In genomic region chr21:33479679-33480480, GRCh38 we compare ENCODE assay signal across 8 cellular contexts. TPM values are rescaled to one million over a fixed set of nuclear protein-coding genes. Genes with fewer than 3 reads are reported as not detected.
DNase-seq lines count a peak whose midpoint lies in the region; TF ChIP-seq lines count a peak whose summit lies in the region.

TMEM50B (minus strand) TSS chr21:33479974; CDS start chr21:33468885, 11,089 bp downstream.

- peak within 1 kb of the TSS; percentile 99 for H3K4me3 ChIP-seq in GM08714 (ENCODE audit: low read length)

- CTCF ChIA-PET in activated naive CD4-positive, alpha-beta T cell treated with anti-CD3 and anti-CD28 coated beads, Interleukin-2, amount 10 ng/mL, durations not matched to agents 7 days and 5 days (lab: Charles Lee): interaction anchor here (0.5 to 3.0 kb wide), 4 partner anchors 11 to 126 kb away, joined by 3 to 9 read pairs (median 3); partner anchors contain the start of gene DNAJC28

- no peaks in the 10 kb centered on the region for H3K9me3 Mint-ChIP-seq in HFFc6
- H3K9me3 Mint-ChIP-seq in activated naive CD4-positive, alpha-beta T cell treated with anti-CD3 and anti-CD28 coated beads, Interleukin-2, amount 10 ng/mL, durations not matched to agents 7 days and 5 days: no peaks in the 10 kb centered on the region

- H3K27ac ChIP-seq in temporal lobe (ENCODE audit: low read depth, low read length): peak within 1 kb of the TSS; percentile 84

- H3K36me3 Mint-ChIP-seq in HFFc6 (ENCODE audit: low read depth): no peaks in the 10 kb centered on the region
- H3K36me3 Mint-ChIP-seq in activated naive CD4-positive, alpha-beta T cell treated with anti-CD3 and anti-CD28 coated beads, Interleukin-2, amount 10 ng/mL, durations not matched to agents 7 days and 5 days: peaks cover 7% of the 10 kb centered on the region

- peaks cover 19% of the 10 kb centered on the region for H3K4me1 Mint-ChIP-seq in HFFc6 (ENCODE audit: low read depth)
- H3K4me1 Mint-ChIP-seq in activated naive CD4-positive, alpha-beta T cell treated with anti-CD3 and anti-CD28 coated beads, Interleukin-2, amount 10 ng/mL, durations not matched to agents 7 days and 5 days: peaks cover 27% of the 10 kb centered on the region

- H3K27ac Mint-ChIP-seq in HFFc6: peak within 1 kb of the TSS; percentile 94
- H3K27ac Mint-ChIP-seq in activated naive CD4-positive, alpha-beta T cell treated with anti-CD3 and anti-CD28 coated beads, Interleukin-2, amount 10 ng/mL, durations not matched to agents 7 days and 5 days: peak within 1 kb of the TSS; percentile 94

- peaks cover 4% of the 10 kb centered on the region for H3K27me3 Mint-ChIP-seq in HFFc6 (ENCODE audit: insufficient read depth)
- H3K27me3 Mint-ChIP-seq in activated naive CD4-positive, alpha-beta T cell treated with anti-CD3 and anti-CD28 coated beads, Interleukin-2, amount 10 ng/mL, durations not matched to agents 7 days and 5 days: peaks cover 20% of the 10 kb centered on the region

- peak; percentile 90 for DNase-seq in HFFc6
- DNase-seq in NAMALWA (ENCODE audit: low spot score): peak; percentile 96
- peak; percentile 90 for DNase-seq in SK-N-DZ (ENCODE audit: low spot score)
- DNase-seq in activated naive CD4-positive, alpha-beta T cell treated with anti-CD3 and anti-CD28 coated beads, Interleukin-2, amount 10 ng/mL, durations not matched to agents 7 days and 5 days: peak; percentile 96
- peak; percentile 98 for DNase-seq in germinal center (ENCODE audit: low spot score)
- DNase-seq in occipital lobe (lab: John Stamatoyannopoulos, UW): peak; percentile 98

- H3K4me3 Mint-ChIP-seq in HFFc6: peak within 1 kb of the TSS; percentile 97
- peak within 1 kb of the TSS; percentile 88 for H3K4me3 Mint-ChIP-seq in activated naive CD4-positive, alpha-beta T cell treated with anti-CD3 and anti-CD28 coated beads, Interleukin-2, amount 10 ng/mL, durations not matched to agents 7 days and 5 days

- TF ChIP-seq CTCF in HFFc6 (IDR thresholded peaks at IDR 0.05): peak; percentile 72

RNA-seq across cellular contexts. Expression of gene TMEM50B, which starts in this region (rescaled TPM):
- 10 to 100 TPM; 22.9 to 30.3 (median 24.5) TPM for total RNA-seq in HFFc6 (2021; fragmentation: NEBNext Ultra II Directional; extraction: Animal tissue kit (Norgen Biotek cat#: 25700))
- 28.9 and 29.5 TPM in 2 replicates for polyA plus RNA-seq in SK-N-DZ (2014; cell fraction: cytosol; rRNA removed)
- polyA plus RNA-seq in SK-N-DZ (2014; cell fraction: nucleus; rRNA removed): 42.2 and 44.5 TPM in 2 replicates
- total RNA-seq in occipital lobe (54.1 TPM), temporal lobe (33.9 TPM)

Comparison
In these comparisons a context has a peak if more than half of its experiments do, and no peak if none do; other contexts are left out.
1. Peak in every context shown above with its lines: DNase-seq, H3K4me3 ChIP-seq and H3K27ac ChIP-seq.